Comparison of ENCODE assay signal across 8 cellular contexts in the genomic region with DNA sequence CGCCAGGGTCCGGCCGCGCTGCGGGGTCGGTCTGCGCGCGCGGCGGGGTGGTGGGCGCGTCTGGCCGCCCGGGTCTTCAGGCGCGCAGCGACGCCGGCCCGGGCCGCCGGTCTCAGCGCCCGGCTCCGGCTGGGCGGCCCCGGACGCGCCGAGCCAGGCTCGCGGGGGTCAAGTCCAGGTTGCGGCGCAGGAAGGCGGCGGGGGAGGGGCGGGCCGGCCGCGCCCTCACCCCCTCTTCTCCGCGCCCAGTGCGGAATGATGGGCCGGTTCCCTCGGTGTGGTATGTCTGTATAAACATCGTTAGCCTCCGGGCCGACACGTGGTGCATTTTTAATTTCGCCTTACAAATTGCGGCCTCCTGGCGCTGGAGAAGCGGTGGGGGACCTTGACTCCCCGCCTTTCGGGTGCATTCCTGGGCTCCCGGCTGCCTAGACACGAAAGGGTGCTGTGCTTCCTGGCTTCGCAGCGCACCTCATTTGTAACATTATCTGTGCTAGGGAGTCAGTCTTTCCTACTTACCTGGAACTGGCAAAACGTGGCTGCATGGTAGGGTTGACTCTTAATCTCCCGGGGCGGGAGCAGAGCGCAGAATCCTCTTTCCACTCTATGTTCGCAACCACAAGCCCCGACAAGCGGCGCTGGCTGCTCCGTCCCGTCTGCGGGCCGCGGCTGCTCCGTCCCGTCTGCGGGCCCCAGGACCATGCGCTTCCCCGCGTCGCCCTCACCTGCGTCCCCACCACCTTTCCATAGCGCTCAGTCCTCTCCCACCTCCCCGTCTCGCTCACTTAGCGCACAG.
A peak's percentile ranks its signal among the peaks of the same experiment; 100 is the strongest.
DNase-seq lines count a peak whose midpoint lies in the region; ATAC-seq and TF ChIP-seq lines count a peak whose summit lies in the region.

No MANE protein-coding gene starts in this region.

- no peaks in the 10 kb centered on the region for H3K27me3 ChIP-seq in MG63
- H3K27me3 ChIP-seq in ectodermal cell (ENCODE audit: control insufficient read depth, insufficient read depth, low read length, poor library complexity, severe bottlenecking) = peaks cover 95% of the 10 kb centered on the region
- H3K27me3 ChIP-seq in mononuclear cell (ENCODE audit: insufficient read depth, low read length) = peaks cover 58% of the 10 kb centered on the region

- CTCF ChIA-PET in AG04449 (lab: Yijun Ruan, JAX) = no interaction called here

- DNase-seq in AG04449 (ENCODE audit: low read depth, low spot score) (peak; percentile 41), MG63 (peak; percentile 69), SKM-1 (lab: John Stamatoyannopoulos, UW; ENCODE audit: unreplicated experiment) (no peak), NCI-H2029 (lab: John Stamatoyannopoulos, UW) (no peak)

- 0 to 1% methylated on average over 85 of the region's 85 CpGs for WGBS in ectodermal cell, 2 experiments

- ATAC-seq in GM21423 (IDR thresholded peaks at IDR 0.05; ENCODE audit: unreplicated experiment) = no peak
- ATAC-seq in HG03442 (IDR thresholded peaks at IDR 0.05; ENCODE audit: unreplicated experiment) = no peak

- H3K36me3 ChIP-seq in MG63 (no peaks in the 10 kb centered on the region), ectodermal cell (ENCODE audit: control insufficient read depth, insufficient read depth, low read length) (no peaks in the 10 kb centered on the region)

- H3K4me3 ChIP-seq in AG04449 (ENCODE audit: low read depth, low read length) = peak overlapping the region; percentile 46
- H3K4me3 ChIP-seq in MG63 = peak overlapping the region; percentile 33
- H3K4me3 ChIP-seq in ectodermal cell (ENCODE audit: insufficient read depth, low read depth, low read length) = peak overlapping the region; percentile 8
- peak overlapping the region; percentile 39 for H3K4me3 ChIP-seq in mononuclear cell (ENCODE audit: low read length)

- H3K9me3 ChIP-seq in MG63 = no peaks in the 10 kb centered on the region
- no peaks in the 10 kb centered on the region for H3K9me3 ChIP-seq in ectodermal cell (ENCODE audit: control insufficient read depth, low read length)
- no peaks in the 10 kb centered on the region for H3K9me3 ChIP-seq in mononuclear cell (ENCODE audit: low read depth, low read length)

- H3K27ac ChIP-seq in ectodermal cell (ENCODE audit: insufficient read depth, low read depth, low read length, poor library complexity, severe bottlenecking) = no peak overlapping the region

- H3K4me1 ChIP-seq in ectodermal cell (ENCODE audit: control insufficient read depth, insufficient read depth, low read length) (peaks cover 10% of the 10 kb centered on the region), mononuclear cell (ENCODE audit: insufficient read depth, low read length) (peaks cover 26% of the 10 kb centered on the region)

- no peak for TF ChIP-seq CTCF in AG04449 (IDR thresholded peaks at IDR 0.05; ENCODE audit: insufficient read depth, low read length, missing control alignments)

- POLR2A ChIA-PET in AG04449 (lab: Yijun Ruan, JAX) = interaction anchor here (1.4 kb wide), 1 partner anchor 8 kb away, joined by 4 read pairs; no protein-coding TSS in a partner anchor

Comparison
In these comparisons a context has a peak if more than half of its experiments do, and no peak if none do; other contexts are left out.
1. DNase-seq: peak in AG04449 (single experiment) and MG63 (single experiment); none in SKM-1 (single experiment) and NCI-H2029 (single experiment).
2. Peak in every context shown above with its lines, with median percentiles within 50 percentile points of each other: H3K4me3 ChIP-seq.